15 cellular contexts compared by ENCODE assay signal in genomic region chr10:25441270-25441669, GRCh38.
DNase-seq lines count a peak whose midpoint lies in the region; ATAC-seq and TF ChIP-seq lines count a peak whose summit lies in the region.
"Had no signal": no experiment of that assay in that cellular context is flagged by ENCODE, and none has a peak within 500 bp of the region (broad histone marks: within the 10 kb centered on the region; RNA-seq: fewer than 3 reads in every experiment).

No MANE protein-coding gene starts in this region.

- no peak overlapping the region for H3K4ac ChIP-seq in mesenchymal stem cell (ENCODE audit: low read depth in 1 of 2, low read length in 2 of 2)

- in situ Hi-C loops in gastrocnemius medialis (cut with MboI; ENCODE audit: low sequenced_read_pairs in 4 of 4), result no loop called here

- no peak overlapping the region for H3K23ac ChIP-seq in mesenchymal stem cell (ENCODE audit: low read length in 2 of 2)

- no peak for TF ChIP-seq POLR2A in gastrocnemius medialis (IDR thresholded peaks at IDR 0.05)

- H3K36me3 ChIP-seq in left ventricle myocardium inferior (no peaks in the 10 kb centered on the region), gastrocnemius medialis (no peaks in the 10 kb centered on the region), mesenchymal stem cell (ENCODE audit: control insufficient read depth in 1 of 2, insufficient read depth in 2 of 2, low read depth in 1 of 2, low read length in 2 of 2) (no peaks in the 10 kb centered on the region)
- H3K36me3 ChIP-seq: SJCRH30 had no signal

- H2AK5ac ChIP-seq in mesenchymal stem cell (ENCODE audit: low read length, severe bottlenecking), result no peak overlapping the region

- H3K9me3 ChIP-seq in left ventricle myocardium inferior (replicated peaks) (no peaks in the 10 kb centered on the region), gastrocnemius medialis (no peaks in the 10 kb centered on the region), mesenchymal stem cell (ENCODE audit: control insufficient read depth, low read length) (no peaks in the 10 kb centered on the region)
- H3K9me3 ChIP-seq: SJCRH30 had no signal

- H2BK15ac ChIP-seq in mesenchymal stem cell (ENCODE audit: low read depth, poor library complexity, severe bottlenecking), result no peak overlapping the region

- ATAC-seq in gastrocnemius medialis, result peak; percentile 98 to 100

- no peaks in the 10 kb centered on the region for H3K27me3 ChIP-seq in left ventricle myocardium inferior (ENCODE audit: low read depth)
- H3K27me3 ChIP-seq in gastrocnemius medialis, result no peaks in the 10 kb centered on the region
- H3K27me3 ChIP-seq in mesenchymal stem cell (ENCODE audit: control insufficient read depth in 1 of 2, insufficient read depth in 1 of 2, low read length in 2 of 2), result no peaks in the 10 kb centered on the region

- DNase-seq in MV-4-11 (lab: John Stamatoyannopoulos, UW) (peak; percentile 30), SK-N-DZ (ENCODE audit: low spot score) (peak; percentile 10), left ventricle myocardium inferior (no peak), gastrocnemius medialis (peak; percentile 27 to 28), mesenchymal stem cell (no peak)
- DNase-seq in effector CD8-positive, alpha-beta T cell (lab: John Stamatoyannopoulos, UW), result no peak
- DNase-seq in central memory CD4-positive, alpha-beta T cell, result no peak
- DNase-seq: ACHN, COR-L47, NCI-H1417 treated with DMSO at 0.1 percent for 48 hours, NCI-H1930, NCI-H2171, NCI-H446, NCI-H69, SJCRH30 had no signal

- H4K8ac ChIP-seq in mesenchymal stem cell (ENCODE audit: low read length), result no peak overlapping the region

- no peak overlapping the region for H3K4me2 ChIP-seq in mesenchymal stem cell (ENCODE audit: low read length, poor library complexity, severe bottlenecking)

- no peak overlapping the region for H2AFZ ChIP-seq in mesenchymal stem cell (ENCODE audit: low read depth, low read length)

- TF ChIP-seq CTCF in left ventricle myocardium inferior (IDR thresholded peaks at IDR 0.05; ENCODE audit: borderline replicate concordance) (no peak), gastrocnemius medialis (IDR thresholded peaks at IDR 0.05 in 4 of 5, conservative IDR thresholded peaks at IDR 0.05 in 1 of 5) (no peak)

- no peak overlapping the region for H3K14ac ChIP-seq in mesenchymal stem cell (ENCODE audit: low read length in 2 of 2)

- no peak overlapping the region for H2BK120ac ChIP-seq in mesenchymal stem cell (ENCODE audit: low read depth, low read length)

- H3K4me3 ChIP-seq in left ventricle myocardium inferior, result peak overlapping the region; percentile 42
- peak overlapping the region in 2 of 4 donors; percentile 10 to 15 for H3K4me3 ChIP-seq in gastrocnemius medialis
- H3K4me3 ChIP-seq in mesenchymal stem cell (ENCODE audit: insufficient read depth in 1 of 2, low read depth in 1 of 2, low read length in 2 of 2), result no peak overlapping the region
- H3K4me3 ChIP-seq: SJCRH30 had no signal

- peak overlapping the region; percentile 70 for H3K27ac ChIP-seq in left ventricle myocardium inferior (replicated peaks)
- peak overlapping the region; percentile 70 to 78 (median 74) for H3K27ac ChIP-seq in gastrocnemius medialis
- H3K27ac ChIP-seq in mesenchymal stem cell (ENCODE audit: low read length, poor library complexity, severe bottlenecking), result no peak overlapping the region
- H3K27ac ChIP-seq: SJCRH30 had no signal

- intact Hi-C loops in left ventricle myocardium inferior (cut with micrococcal nuclease) (no loop called here), gastrocnemius medialis (cut with DNase I; ENCODE audit: low total_unique reads) (no loop called here)

- 38% methylated on average over 1 of the region's 1 CpG for WGBS in mesenchymal stem cell

- H3K4me1 ChIP-seq in left ventricle myocardium inferior, result no peaks in the 10 kb centered on the region
- H3K4me1 ChIP-seq in gastrocnemius medialis, result peaks cover 2 to 11% of the 10 kb centered on the region in 2 donors
- H3K4me1 ChIP-seq in mesenchymal stem cell (ENCODE audit: control insufficient read depth, insufficient read depth, low read depth, low read length), result no peaks in the 10 kb centered on the region
- H3K4me1 ChIP-seq: SJCRH30 had no signal

- H2BK12ac ChIP-seq in mesenchymal stem cell (ENCODE audit: low read length in 2 of 2), result no peak overlapping the region

- H2BK5ac ChIP-seq in mesenchymal stem cell (ENCODE audit: low read depth, low read length, poor library complexity, severe bottlenecking), result no peak overlapping the region

- H3K18ac ChIP-seq in mesenchymal stem cell (ENCODE audit: low read depth in 1 of 2, low read length in 2 of 2), result no peak overlapping the region

- no peak overlapping the region for H4K91ac ChIP-seq in mesenchymal stem cell (ENCODE audit: low read length)

- H3K9ac ChIP-seq in mesenchymal stem cell (ENCODE audit: low read length), result no peak overlapping the region

- H3K79me1 ChIP-seq in mesenchymal stem cell (replicated peaks; ENCODE audit: low read length, poor library complexity, severe bottlenecking), result no peaks in the 10 kb centered on the region

Comparison
In these comparisons a context has a peak if more than half of its experiments do, and no peak if none do; other contexts are left out.
1. DNase-seq: peak in MV-4-11 (single experiment), SK-N-DZ (single experiment) and gastrocnemius medialis (2 of 2); none in left ventricle myocardium inferior (single experiment), effector CD8-positive, alpha-beta T cell (single experiment), mesenchymal stem cell (single experiment) and central memory CD4-positive, alpha-beta T cell (single experiment).